In genomic region chr16:2711370-2712062, GRCh38 we compare ENCODE assay signal across 1 cellular context.
TF ChIP-seq lines count a peak whose summit lies in the region.

No MANE protein-coding gene starts in this region.

TF ChIP-seq in HepG2, 621 proteins besides CTCF, POLR2A, EP300 and RAD21:
- TF ChIP-seq HIC2 (CRISPR knock-in tag; IDR thresholded peaks at IDR 0.05; ENCODE audit: low read depth) (0 out of 2 replicates have a peak, but pooled peaks have one; percentile 29), GABPB1 (CRISPR knock-in tag; IDR thresholded peaks at IDR 0.05) (peak; percentile 43; the same call in 1 of the 2 replicates), AGO2 (optimal IDR thresholded peaks at IDR 0.05; ENCODE audit: low read depth, low read length) (peak; percentile 77)
- TF ChIP-seq, protein P1, sequence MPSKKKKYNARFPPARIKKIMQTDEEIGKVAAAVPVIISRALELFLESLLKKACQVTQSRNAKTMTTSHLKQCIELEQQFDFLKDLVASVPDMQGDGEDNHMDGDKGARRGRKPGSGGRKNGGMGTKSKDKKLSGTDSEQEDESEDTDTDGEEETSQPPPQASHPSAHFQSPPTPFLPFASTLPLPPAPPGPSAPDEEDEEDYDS (CRISPR knock-in tag; IDR thresholded peaks at IDR 0.05) = no peak
- TF ChIP-seq, protein P2, sequence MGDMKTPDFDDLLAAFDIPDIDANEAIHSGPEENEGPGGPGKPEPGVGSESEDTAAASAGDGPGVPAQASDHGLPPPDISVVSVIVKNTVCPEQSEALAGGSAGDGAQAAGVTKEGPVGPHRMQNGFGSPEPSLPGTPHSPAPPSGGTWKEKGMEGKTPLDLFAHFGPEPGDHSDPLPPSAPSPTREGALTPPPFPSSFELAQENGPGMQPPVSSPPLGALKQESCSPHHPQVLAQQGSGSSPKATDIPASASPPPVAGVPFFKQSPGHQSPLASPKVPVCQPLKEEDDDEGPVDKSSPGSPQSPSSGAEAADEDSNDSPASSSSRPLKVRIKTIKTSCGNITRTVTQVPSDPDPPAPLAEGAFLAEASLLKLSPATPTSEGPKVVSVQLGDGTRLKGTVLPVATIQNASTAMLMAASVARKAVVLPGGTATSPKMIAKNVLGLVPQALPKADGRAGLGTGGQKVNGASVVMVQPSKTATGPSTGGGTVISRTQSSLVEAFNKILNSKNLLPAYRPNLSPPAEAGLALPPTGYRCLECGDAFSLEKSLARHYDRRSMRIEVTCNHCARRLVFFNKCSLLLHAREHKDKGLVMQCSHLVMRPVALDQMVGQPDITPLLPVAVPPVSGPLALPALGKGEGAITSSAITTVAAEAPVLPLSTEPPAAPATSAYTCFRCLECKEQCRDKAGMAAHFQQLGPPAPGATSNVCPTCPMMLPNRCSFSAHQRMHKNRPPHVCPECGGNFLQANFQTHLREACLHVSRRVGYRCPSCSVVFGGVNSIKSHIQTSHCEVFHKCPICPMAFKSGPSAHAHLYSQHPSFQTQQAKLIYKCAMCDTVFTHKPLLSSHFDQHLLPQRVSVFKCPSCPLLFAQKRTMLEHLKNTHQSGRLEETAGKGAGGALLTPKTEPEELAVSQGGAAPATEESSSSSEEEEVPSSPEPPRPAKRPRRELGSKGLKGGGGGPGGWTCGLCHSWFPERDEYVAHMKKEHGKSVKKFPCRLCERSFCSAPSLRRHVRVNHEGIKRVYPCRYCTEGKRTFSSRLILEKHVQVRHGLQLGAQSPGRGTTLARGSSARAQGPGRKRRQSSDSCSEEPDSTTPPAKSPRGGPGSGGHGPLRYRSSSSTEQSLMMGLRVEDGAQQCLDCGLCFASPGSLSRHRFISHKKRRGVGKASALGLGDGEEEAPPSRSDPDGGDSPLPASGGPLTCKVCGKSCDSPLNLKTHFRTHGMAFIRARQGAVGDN (CRISPR knock-in tag; IDR thresholded peaks at IDR 0.05) = peak; percentile 47
